ENCODE assay signal across 15 cellular contexts in genomic region chr10:114552050-114552449, GRCh38.
DNase-seq lines count a peak whose midpoint lies in the region; ATAC-seq, FAIRE-seq and TF ChIP-seq lines count a peak whose summit lies in the region.
"Had no signal": no experiment of that assay in that cellular context is flagged by ENCODE, and none has a peak within 500 bp of the region (broad histone marks: within the 10 kb centered on the region; RNA-seq: fewer than 3 reads in every experiment).

No MANE protein-coding gene starts in this region.

- H3K4me3 ChIP-seq in liver (ENCODE audit: low read depth in 1 of 3, low read length in 3 of 3) = no peak overlapping the region
- H3K4me3 ChIP-seq in HepG2 (replicated peaks in 1 of 3; ENCODE audit: insufficient read depth in 1 of 3, low read depth in 2 of 3, low read length in 3 of 3) = no peak overlapping the region
- no peak overlapping the region for H3K4me3 ChIP-seq in kidney (ENCODE audit: low read length in 2 of 2)
- H3K4me3 ChIP-seq in gastrocnemius medialis = no peak overlapping the region
- H3K4me3 ChIP-seq in vagina = no peak overlapping the region
- H3K4me3 ChIP-seq: neural progenitor cell had no signal

- TF ChIP-seq CTCF in liver (IDR thresholded peaks at IDR 0.05; ENCODE audit: low read depth, low read length, missing input control) (no peak), HepG2 (CRISPR knock-in tag; IDR thresholded peaks at IDR 0.05) (no peak), kidney (IDR thresholded peaks at IDR 0.05; ENCODE audit: borderline replicate concordance, extremely low read depth, insufficient read depth) (no peak), gastrocnemius medialis (IDR thresholded peaks at IDR 0.05 in 4 of 5, conservative IDR thresholded peaks at IDR 0.05 in 1 of 5) (no peak), vagina (IDR thresholded peaks at IDR 0.05) (no peak)

- H4K20me1 ChIP-seq in HepG2 (ENCODE audit: insufficient read depth, low read length) = no peaks in the 10 kb centered on the region

- TF ChIP-seq RAD21 in liver (IDR thresholded peaks at IDR 0.05) = no peak
- TF ChIP-seq RAD21 in HepG2 (CRISPR knock-in tag; IDR thresholded peaks at IDR 0.05) = no peak

- no peak for DNase-seq in HepG2 (ENCODE audit: low spot score)
- no peak for DNase-seq in kidney
- DNase-seq in gastrocnemius medialis = peak in 1 of 2 donors; percentile 16
- DNase-seq in vagina (ENCODE audit: extremely low spot score in 2 of 2) = no peak
- no peak for DNase-seq in NCI-H187 treated with DMSO at 0.1 percent for 48 hours (lab: John Stamatoyannopoulos, UW)
- no peak for DNase-seq in NCI-H2171 (lab: John Stamatoyannopoulos, UW)
- DNase-seq: activated CD4-positive, alpha-beta T cell treated with anti-CD3 and anti-CD28 coated beads for 36 hours; activated naive CD8-positive, alpha-beta T cell treated with anti-CD3 and anti-CD28 coated beads, Interleukin-2, amount 50 U/mL, for 24 hours; effector memory CD4-positive, alpha-beta T cell; stimulated activated naive B cell treated with anti-CD40 and anti-IgM and Interleukin-4, amounts not matched to agents 10 μg/mL and 1 μg/mL and 100 μg/mL, for 72 hours had no signal

- FAIRE-seq in HepG2 (lab: Jason Lieb, UNC) (no peak), kidney (lab: Jason Lieb, UNC) (no peak)
- FAIRE-seq: A204.1, GM18507 had no signal

- 60% methylated on average over 5 of the region's 5 CpGs for WGBS in liver
- WGBS in HepG2 (ENCODE audit: low lambda C conversion rate) = 59% methylated on average over 5 of the region's 5 CpGs

- H3K9ac ChIP-seq in liver (ENCODE audit: low read depth in 1 of 2, low read length in 2 of 2) = no peak overlapping the region
- no peak overlapping the region for H3K9ac ChIP-seq in HepG2 (ENCODE audit: insufficient read depth, low read depth, low read length)
- no peak overlapping the region for H3K9ac ChIP-seq in kidney (ENCODE audit: low read length in 2 of 2)
- H3K9ac ChIP-seq: neural progenitor cell had no signal

- no peaks in the 10 kb centered on the region for H3K9me3 ChIP-seq in liver (ENCODE audit: control insufficient read depth in 4 of 4, low read length in 3 of 4)
- no peaks in the 10 kb centered on the region for H3K9me3 ChIP-seq in HepG2 (ENCODE audit: low read length)
- H3K9me3 ChIP-seq in kidney (ENCODE audit: control insufficient read depth in 1 of 2, low read length in 2 of 2) = no peaks in the 10 kb centered on the region
- no peaks in the 10 kb centered on the region for H3K9me3 ChIP-seq in gastrocnemius medialis
- no peaks in the 10 kb centered on the region for H3K9me3 ChIP-seq in vagina

- no TSS peak for BruUV-seq in HepG2 (replicated peaks; lab: Mats Ljungman, UMichigan)

- no peaks in the 10 kb centered on the region for H3K79me2 ChIP-seq in HepG2 (ENCODE audit: insufficient read depth, low read length)

- H3K36me3 ChIP-seq in liver (ENCODE audit: control insufficient read depth in 4 of 4, insufficient read depth in 3 of 4, low read depth in 1 of 4, low read length in 3 of 4) (peaks cover 0 to 7% (median 2%) of the 10 kb centered on the region in 4 donors), HepG2 (replicated peaks in 1 of 2; ENCODE audit: control insufficient read depth in 1 of 2, insufficient read depth in 2 of 2, low read length in 2 of 2) (no peaks in the 10 kb centered on the region), kidney (ENCODE audit: control insufficient read depth in 1 of 2, insufficient read depth in 2 of 2, low read length in 2 of 2) (no peaks in the 10 kb centered on the region), gastrocnemius medialis (no peaks in the 10 kb centered on the region), vagina (no peaks in the 10 kb centered on the region)
- H3K36me3 ChIP-seq: neural progenitor cell had no signal

- ATAC-seq in HepG2 = no peak
- ATAC-seq in gastrocnemius medialis = peak; percentile 63 to 73
- ATAC-seq in HG02852 (IDR thresholded peaks at IDR 0.05; ENCODE audit: unreplicated experiment) = no peak
- ATAC-seq: activated CD4-positive, alpha-beta T cell treated with anti-CD3 and anti-CD28 coated beads for 36 hours; activated naive CD8-positive, alpha-beta T cell treated with anti-CD3 and anti-CD28 coated beads, Interleukin-2, amount 50 U/mL, for 24 hours; stimulated activated naive B cell treated with anti-CD40 and anti-IgM and Interleukin-4, amounts not matched to agents 10 μg/mL and 1 μg/mL and 100 μg/mL, for 72 hours had no signal

- CTCF ChIA-PET in HepG2 (lab: Yijun Ruan, JAX; ENCODE audit: low intra/inter-chr PET ratio, low total read pairs) = interaction anchor here (3.3 to 3.8 kb wide), 2 partner anchors 142 to 151 kb away, joined by 32 to 33 read pairs; no protein-coding TSS in a partner anchor

- H3K27ac ChIP-seq in liver (ENCODE audit: low read depth in 1 of 2, low read length in 2 of 2) (peak overlapping the region; percentile 68 to 73), HepG2 (ENCODE audit: extremely low read length, insufficient read depth, low read length) (no peak overlapping the region), kidney (ENCODE audit: low read depth in 2 of 2, low read length in 2 of 2) (peak overlapping the region; percentile 5 to 68), gastrocnemius medialis (peak overlapping the region; percentile 62 to 81 (median 78)), vagina (peak overlapping the region; percentile 11)
- H3K27ac ChIP-seq: neural progenitor cell had no signal

- POLR2A ChIA-PET in HepG2 (lab: Yijun Ruan, JAX) = no interaction called here

- TF ChIP-seq EP300 in HepG2 (IDR thresholded peaks at IDR 0.05; ENCODE audit: low read depth in 2 of 2, low read length in 2 of 2) (no peak), HepG2 (CRISPR knock-in tag; IDR thresholded peaks at IDR 0.05; ENCODE audit: borderline replicate concordance) (no peak)

- H3K27me3 ChIP-seq in liver (ENCODE audit: control insufficient read depth in 4 of 4, insufficient read depth in 4 of 4, low read length in 3 of 4) (no peaks in the 10 kb centered on the region), HepG2 (ENCODE audit: control insufficient read depth in 1 of 2, insufficient read depth in 2 of 2, low read length in 2 of 2) (no peaks in the 10 kb centered on the region), gastrocnemius medialis (no peaks in the 10 kb centered on the region), vagina (no peaks in the 10 kb centered on the region)
- H3K27me3 ChIP-seq: neural progenitor cell had no signal

- in situ Hi-C loops in HepG2 (cut with HindIII; ENCODE audit: extremely low pct_ligation_motif_present, low pct_unique_long_range_greater_than_20kb) = loop anchor here (5.0 kb wide), 1 partner anchor 140 kb away; no protein-coding TSS in a partner anchor
- in situ Hi-C loops in gastrocnemius medialis (cut with MboI; ENCODE audit: low sequenced_read_pairs in 4 of 4) = loop anchor here (5.0 to 25.0 kb wide), 8 partner anchors 80 to 585 kb away; no protein-coding TSS in a partner anchor

- intact Hi-C loops in HepG2 (cut with micrococcal nuclease; ENCODE audit: unreplicated experiment) = loop anchor here (5.0 kb wide), 1 partner anchor 80 kb away; no protein-coding TSS in a partner anchor
- intact Hi-C loops in kidney (cut with DNase I) = no loop called here
- intact Hi-C loops in gastrocnemius medialis (cut with DNase I; ENCODE audit: low total_unique reads) = loop anchor here (1.0 to 10.0 kb wide), 3 partner anchors 81 to 273 kb away; partner anchors contain the start of gene FHIP2A
- intact Hi-C loops in vagina (cut with DNase I) = loop anchor here (5.0 kb wide), 2 partner anchors 150 to 235 kb away; no protein-coding TSS in a partner anchor

- no peak overlapping the region for H3K4me2 ChIP-seq in HepG2 (ENCODE audit: low read depth, low read length)
- H3K4me2 ChIP-seq: neural progenitor cell had no signal

- peaks cover 0 to 23% (median 15%) of the 10 kb centered on the region in 4 donors for H3K4me1 ChIP-seq in liver (ENCODE audit: control insufficient read depth in 4 of 4, insufficient read depth in 4 of 4, low read length in 3 of 4)
- H3K4me1 ChIP-seq in HepG2 (ENCODE audit: insufficient read depth, low read length) = peaks cover 25% of the 10 kb centered on the region
- peaks cover 10 to 12% of the 10 kb centered on the region in 2 donors for H3K4me1 ChIP-seq in kidney (ENCODE audit: control insufficient read depth in 1 of 2, insufficient read depth in 1 of 2, low read depth in 1 of 2, low read length in 2 of 2)
- peaks cover 23 to 59% of the 10 kb centered on the region in 2 donors for H3K4me1 ChIP-seq in gastrocnemius medialis
- H3K4me1 ChIP-seq in vagina = peaks cover 13% of the 10 kb centered on the region

- no peak overlapping the region for H2AFZ ChIP-seq in HepG2 (ENCODE audit: low read length)
- H2AFZ ChIP-seq: neural progenitor cell had no signal

- no peak for TF ChIP-seq POLR2A in HepG2 (IDR thresholded peaks at IDR 0.05; ENCODE audit: insufficient read depth in 1 of 2, low read depth in 2 of 2, low read length in 2 of 2)
- no peak for TF ChIP-seq POLR2A in gastrocnemius medialis (IDR thresholded peaks at IDR 0.05)
- TF ChIP-seq POLR2A in vagina (IDR thresholded peaks at IDR 0.05) = no peak

TF ChIP-seq in liver, 16 proteins besides CTCF, POLR2A, EP300 and RAD21 (continues in another document):
- TF ChIP-seq GABPA (IDR thresholded peaks at IDR 0.05 in 1 of 2, conservative IDR thresholded peaks at IDR 0.05 in 1 of 2) = no peak
- TF ChIP-seq SP1 (IDR thresholded peaks at IDR 0.05) = no peak
- TF ChIP-seq MAX (IDR thresholded peaks at IDR 0.05) = no peak

TF ChIP-seq in HepG2, 621 proteins besides CTCF, POLR2A, EP300 and RAD21:
- no peak for TF ChIP-seq DPF2 (CRISPR knock-in tag; IDR thresholded peaks at IDR 0.05; ENCODE audit: borderline replicate concordance, low read depth)
- no peak for TF ChIP-seq ZNF75D (CRISPR knock-in tag; IDR thresholded peaks at IDR 0.05; ENCODE audit: borderline replicate concordance)

Comparison
In these comparisons a context has a peak if more than half of its experiments do, and no peak if none do; other contexts are left out.
1. ATAC-seq: peak in gastrocnemius medialis (2 of 2); none in HepG2 (single experiment) and HG02852 (single experiment).